Comparison of ENCODE assay signal across 4 cellular contexts in genomic region chr20:578940-579690, GRCh38. TPM values are rescaled to one million over a fixed set of nuclear protein-coding genes. Genes with fewer than 3 reads are reported as not detected.
"Had no signal": no experiment of that assay in that cellular context is flagged by ENCODE, and none has a peak within 500 bp of the region (broad histone marks: within the 10 kb centered on the region; RNA-seq: fewer than 3 reads in every experiment).

No MANE protein-coding gene starts in this region.

RNA-seq across cellular contexts. Expression of gene TCF15, which starts 31.0 kb away (rescaled TPM):
- total RNA-seq: LHCN-M2, M059J, MCF 10A, NCI-H460 had no signal
